8 cellular contexts compared by ENCODE assay signal in genomic region chr19:50050406-50051223, GRCh38. TPM values are rescaled to one million over a fixed set of nuclear protein-coding genes. Genes with fewer than 3 reads are reported as not detected.
A peak's percentile ranks its signal among the peaks of the same experiment; 100 is the strongest.
DNase-seq lines count a peak whose midpoint lies in the region; ATAC-seq and TF ChIP-seq lines count a peak whose summit lies in the region.

No MANE protein-coding gene starts in this region.

- H3K9me3 ChIP-seq in skeletal muscle tissue (ENCODE audit: control insufficient read depth in 3 of 3, low read length in 3 of 3) = peaks cover 12 to 23% (median 19%) of the 10 kb centered on the region in 3 donors

- peak overlapping the region; percentile 76 for H3K27ac ChIP-seq in VCaP
- no peak overlapping the region for H3K27ac ChIP-seq in skeletal muscle tissue (ENCODE audit: low read depth, low read length)

- peaks cover 20% of the 10 kb centered on the region for H3K4me1 Mint-ChIP-seq in brain

- peaks cover 15% of the 10 kb centered on the region for H3K27me3 Mint-ChIP-seq in brain

- H3K9me3 Mint-ChIP-seq in brain = peaks cover 34 to 90% (median 47%) of the 10 kb centered on the region in 5 experiments

- peak overlapping the region in 3 of 5 experiments; percentile 71 to 97 (median 85) for H3K27ac Mint-ChIP-seq in brain

- no peak for ATAC-seq in HG02981 (IDR thresholded peaks at IDR 0.05; ENCODE audit: unreplicated experiment)
- no peak for ATAC-seq in GM21786 (IDR thresholded peaks at IDR 0.05; ENCODE audit: unreplicated experiment)

- TF ChIP-seq CTCF in VCaP (conservative IDR thresholded peaks at IDR 0.05) (no peak), brain (conservative IDR thresholded peaks at IDR 0.05) (no peak)

- peak; percentile 89 for DNase-seq in ELF-1 (ENCODE audit: low read depth, low spot score)
- peak; percentile 81 for DNase-seq in NCI-H146 (lab: John Stamatoyannopoulos, UW)
- peak; percentile 87 for DNase-seq in iPS-NIHi11 (ENCODE audit: low spot score)

- peak overlapping the region in 1 of 3 donors; percentile 1 for H3K9ac ChIP-seq in skeletal muscle tissue (ENCODE audit: low read depth in 1 of 3, low read length in 3 of 3)

- H3K27me3 ChIP-seq in skeletal muscle tissue (ENCODE audit: control insufficient read depth in 3 of 3, insufficient read depth in 3 of 3, low read length in 3 of 3) = peaks cover 0 to 5% (median 2%) of the 10 kb centered on the region in 3 donors

- peaks cover 17 to 32% (median 29%) of the 10 kb centered on the region in 3 donors for H3K36me3 ChIP-seq in skeletal muscle tissue (ENCODE audit: control insufficient read depth in 3 of 3, insufficient read depth in 3 of 3, low read length in 3 of 3)

- H3K36me3 Mint-ChIP-seq in brain = peaks cover 47% of the 10 kb centered on the region

- peak overlapping the region; percentile 48 to 65 (median 63) for H3K4me3 ChIP-seq in skeletal muscle tissue (ENCODE audit: low read length in 3 of 3)

- H3K4me3 Mint-ChIP-seq in brain = peak overlapping the region in 4 of 5 experiments; percentile 65 to 94 (median 89)

- peaks cover 0 to 12% (median 5%) of the 10 kb centered on the region in 3 donors for H3K4me1 ChIP-seq in skeletal muscle tissue (ENCODE audit: control insufficient read depth in 3 of 3, insufficient read depth in 3 of 3, low read length in 3 of 3)

RNA-seq across cellular contexts. Expression of gene ZNF473, which starts 24.8 kb away (rescaled TPM):
- 8.3 TPM for polyA plus RNA-seq in brain (ENCODE audit: insufficient read depth, low read depth, low replicate concordance)
- 4.7 TPM for total RNA-seq in skeletal muscle tissue

RNA-seq across cellular contexts. Expression of gene VRK3, which starts 25.4 kb away (rescaled TPM):
- polyA plus RNA-seq in brain (ENCODE audit: insufficient read depth, low read depth, low replicate concordance) = 64.8 TPM
- total RNA-seq in skeletal muscle tissue = 8.9 TPM
